ENCODE assay signal across 20 cellular contexts in genomic region chr2:184769038-184769437, GRCh38.
DNase-seq lines count a peak whose midpoint lies in the region; TF ChIP-seq lines count a peak whose summit lies in the region.
"Had no signal": no experiment of that assay in that cellular context is flagged by ENCODE, and none has a peak within 500 bp of the region (broad histone marks: within the 10 kb centered on the region; RNA-seq: fewer than 3 reads in every experiment).

No MANE protein-coding gene starts in this region.

- no peak for TF ChIP-seq RAD21 in neural cell (conservative IDR thresholded peaks at IDR 0.05)

- H3K36me3 ChIP-seq in GM23248 (ENCODE audit: low read depth): no peaks in the 10 kb centered on the region
- no peaks in the 10 kb centered on the region for H3K36me3 ChIP-seq in neural cell (ENCODE audit: insufficient read depth, low read length)
- H3K36me3 ChIP-seq in smooth muscle cell (ENCODE audit: low read depth): no peaks in the 10 kb centered on the region
- H3K36me3 ChIP-seq: colonic mucosa, right lobe of liver, thoracic aorta, WERI-Rb-1 had no signal

- no peak for TF ChIP-seq EP300 in neural cell (conservative IDR thresholded peaks at IDR 0.05; ENCODE audit: poor library complexity, severe bottlenecking)

- no peaks in the 10 kb centered on the region for H4K20me1 ChIP-seq in GM23248 (ENCODE audit: insufficient read depth)
- H4K20me1 ChIP-seq in neural cell (ENCODE audit: insufficient read depth): no peaks in the 10 kb centered on the region
- H4K20me1 ChIP-seq in smooth muscle cell (ENCODE audit: low read depth): no peaks in the 10 kb centered on the region

- peak; percentile 66 for DNase-seq in GM23248
- peak; percentile 9 for DNase-seq in NCI-H2227 treated with DMSO at 0.1 percent for 48 hours (lab: John Stamatoyannopoulos, UW)
- DNase-seq in cardiac fibroblast (ENCODE audit: low read depth in 2 of 2): peak; percentile 34 to 59
- DNase-seq in smooth muscle cell (lab: John Stamatoyannopoulos, UW; ENCODE audit: unreplicated experiment): no peak
- DNase-seq in NCI-H2196 (lab: John Stamatoyannopoulos, UW; ENCODE audit: unreplicated experiment): no peak
- DNase-seq in activated T-cell treated with anti-CD3 and anti-CD28 coated beads, Interleukin-2, amount 50 U/mL, for 48 hours: no peak
- DNase-seq: activated CD8-positive, alpha-beta T cell treated with anti-CD3 and anti-CD28 coated beads for 36 hours; colonic mucosa; DMS 273 treated with DMSO at 0.1 percent for 48 hours; HFFc6; left colon; NCI-H2081; NCI-H774; right lobe of liver; stimulated activated CD4-positive, alpha-beta T cell treated with anti-CD3 and anti-CD28 coated beads, Interleukin-4, amount 100 ng/mL, for 4 hours; T-cell; WERI-Rb-1 had no signal

- peak overlapping the region; percentile 57 for H3K4me2 ChIP-seq in GM23248 (ENCODE audit: unreplicated experiment)
- H3K4me2 ChIP-seq in neural cell (ENCODE audit: low read length): no peak overlapping the region
- H3K4me2 ChIP-seq in smooth muscle cell: no peak overlapping the region

- H2AFZ ChIP-seq in GM23248 (peak overlapping the region; percentile 41; the same call in 1 of the 2 replicates), neural cell (ENCODE audit: low read depth, low read length) (no peak overlapping the region), smooth muscle cell (ENCODE audit: low read depth) (no peak overlapping the region)

- 40 to 54% methylated on average over 2 of the region's 2 CpGs for WGBS in GM23248 (ENCODE audit: low coverage in 1 of 2, low lambda C conversion rate in 2 of 2, missing lambda C conversion rate in 2 of 2), 2 experiments
- WGBS in smooth muscle cell (ENCODE audit: low lambda C conversion rate): 63% methylated on average over 2 of the region's 2 CpGs

- H3K4me3 ChIP-seq in GM23248 (no peak overlapping the region), cardiac fibroblast (replicated peaks in 1 of 2; ENCODE audit: low read depth in 2 of 2, low read length in 2 of 2) (no peak overlapping the region), neural cell (ENCODE audit: low read length) (no peak overlapping the region), smooth muscle cell (no peak overlapping the region)
- H3K4me3 ChIP-seq: colonic mucosa, right lobe of liver, thoracic aorta had no signal

- H3K9me3 ChIP-seq in GM23248 (ENCODE audit: low read depth) (no peaks in the 10 kb centered on the region), neural cell (ENCODE audit: low read length) (no peaks in the 10 kb centered on the region), smooth muscle cell (replicated peaks; ENCODE audit: low read depth) (no peaks in the 10 kb centered on the region)
- H3K9me3 ChIP-seq: colonic mucosa, right lobe of liver, thoracic aorta had no signal

- TF ChIP-seq CTCF in cardiac fibroblast (IDR thresholded peaks at IDR 0.05; ENCODE audit: low read depth, low read length): no peak
- no peak for TF ChIP-seq CTCF in neural cell (IDR thresholded peaks at IDR 0.05; ENCODE audit: poor library complexity, severe bottlenecking)
- TF ChIP-seq CTCF in smooth muscle cell (IDR thresholded peaks at IDR 0.05; ENCODE audit: borderline replicate concordance, insufficient read depth, poor library complexity, severe bottlenecking): no peak

- H3K9ac ChIP-seq in GM23248: no peak overlapping the region
- no peak overlapping the region for H3K9ac ChIP-seq in neural cell (ENCODE audit: low read length)
- H3K9ac ChIP-seq in smooth muscle cell (ENCODE audit: low read depth): no peak overlapping the region

- H3K27ac ChIP-seq in GM23248 (no peak overlapping the region), neural cell (ENCODE audit: low read length) (no peak overlapping the region), smooth muscle cell (ENCODE audit: low read depth) (no peak overlapping the region)
- H3K27ac ChIP-seq: C4-2B, colonic mucosa, right lobe of liver, thoracic aorta, WERI-Rb-1 had no signal

- H3K9me2 ChIP-seq in GM23248 (ENCODE audit: insufficient read depth) (no peaks in the 10 kb centered on the region), neural cell (ENCODE audit: insufficient read depth, low read length) (no peaks in the 10 kb centered on the region)

- H3K27me3 ChIP-seq in GM23248 (replicated peaks; ENCODE audit: insufficient read depth) (no peaks in the 10 kb centered on the region), neural cell (ENCODE audit: insufficient read depth, low read depth, low read length) (no peaks in the 10 kb centered on the region), smooth muscle cell (ENCODE audit: low read depth) (no peaks in the 10 kb centered on the region)
- H3K27me3 ChIP-seq: colonic mucosa, right lobe of liver had no signal

- peaks cover 12% of the 10 kb centered on the region for H3K4me1 ChIP-seq in GM23248 (ENCODE audit: insufficient read depth)
- H3K4me1 ChIP-seq in smooth muscle cell (ENCODE audit: low read depth): no peaks in the 10 kb centered on the region
- H3K4me1 ChIP-seq: colonic mucosa, right lobe of liver had no signal

- peaks cover 4% of the 10 kb centered on the region; the same call in 1 of the 2 replicates for H3F3A ChIP-seq in GM23248 (ENCODE audit: insufficient read depth)
- no peaks in the 10 kb centered on the region for H3F3A ChIP-seq in neural cell (ENCODE audit: insufficient read depth, low read length, poor library complexity, severe bottlenecking)
- no peaks in the 10 kb centered on the region for H3F3A ChIP-seq in smooth muscle cell (ENCODE audit: low read depth)

- H3K79me2 ChIP-seq in GM23248 (ENCODE audit: insufficient read depth) (no peaks in the 10 kb centered on the region), neural cell (replicated peaks; ENCODE audit: insufficient read depth, low read length) (no peaks in the 10 kb centered on the region), smooth muscle cell (ENCODE audit: low read depth) (no peaks in the 10 kb centered on the region)

- in situ Hi-C loops in GM23248 (cut with MboI): no loop called here

TF ChIP-seq in neural cell, 6 proteins besides CTCF, POLR2A, EP300 and RAD21:
- peak; percentile 45 for TF ChIP-seq POLR2AphosphoS5 (IDR thresholded peaks at IDR 0.05)
- no peak for TF ChIP-seq TAF1 (IDR thresholded peaks at IDR 0.05; ENCODE audit: low read depth)

Comparison
In these comparisons a context has a peak if more than half of its experiments do, and no peak if none do; other contexts are left out.
1. DNase-seq: peak in GM23248 (single experiment), NCI-H2227 treated with DMSO at 0.1 percent for 48 hours (single experiment) and cardiac fibroblast (2 of 2); none in smooth muscle cell (single experiment), NCI-H2196 (single experiment) and activated T-cell treated with anti-CD3 and anti-CD28 coated beads, Interleukin-2, amount 50 U/mL, for 48 hours (0 of 2).